17 cellular contexts compared by ENCODE assay signal in the genomic region with DNA sequence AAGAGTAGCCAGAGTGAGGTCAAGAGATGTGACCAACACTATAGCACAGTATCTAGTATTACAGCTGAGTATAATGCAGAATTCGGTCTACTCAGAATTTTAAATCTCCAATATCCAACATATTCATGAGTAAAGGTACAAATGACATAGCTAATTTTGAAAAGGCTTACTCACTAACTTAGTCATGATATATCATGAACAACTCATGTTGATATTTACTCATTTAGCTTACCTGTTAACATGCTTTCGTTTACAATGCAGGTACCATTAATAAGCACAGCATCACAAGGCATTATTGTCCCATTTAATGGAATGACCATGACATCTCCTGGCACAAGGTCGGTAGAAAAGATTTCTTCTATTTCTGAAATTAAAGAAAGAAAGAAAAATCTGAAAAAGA. TPM values are rescaled to one million over a fixed set of nuclear protein-coding genes. Genes with fewer than 3 reads are reported as not detected.
"Had no signal": no experiment of that assay in that cellular context is flagged by ENCODE, and none has a peak within 500 bp of the region (broad histone marks: within the 10 kb centered on the region; RNA-seq: fewer than 3 reads in every experiment).

No MANE protein-coding gene starts in this region.

- H3K9ac ChIP-seq: SK-N-SH had no signal

- H3K27me3 ChIP-seq: ascending aorta, SJSA1 had no signal

- H3K4me1 ChIP-seq: ascending aorta, SJSA1 had no signal

- H3K9me3 ChIP-seq: ascending aorta, SJSA1, SK-N-SH had no signal

- H3K4me3 ChIP-seq: ascending aorta, SJSA1 had no signal

- H3K27ac ChIP-seq: ascending aorta, SJSA1 had no signal

- ATAC-seq: activated CD8-positive, alpha-beta T cell treated with anti-CD3 and anti-CD28 coated beads, Interleukin-2, amount 10 ng/mL, durations not matched to agents 7 days and 5 days; Panc1 had no signal

- FAIRE-seq: TTC549 had no signal

- H3K4me2 ChIP-seq: SK-N-SH had no signal

- DNase-seq: activated CD4-positive, alpha-beta T cell treated with anti-CD3 and anti-CD28 coated beads, Interleukin-2, amount 10 ng/mL, durations not matched to agents 7 days and 5 days; activated CD4-positive, alpha-beta T cell treated with anti-CD3 and anti-CD28 coated beads, Interleukin-2, amount 50 U/mL, for 48 hours; activated CD8-positive, alpha-beta T cell treated with anti-CD3 and anti-CD28 coated beads, Interleukin-2, amount 10 ng/mL, durations not matched to agents 7 days and 5 days; activated gamma-delta T cell; activated naive CD4-positive, alpha-beta T cell treated with Interleukin-2 at 50 U/mL for 16 hours; activated naive CD8-positive, alpha-beta T cell treated with anti-CD3 and anti-CD28 coated beads, Interleukin-2, amount 10 ng/mL, durations not matched to agents 7 days and 5 days; activated T-cell treated with anti-CD3 and anti-CD28 coated beads, Interleukin-2, amount 50 U/mL, for 24 hours; amygdala; NCI-H2171; OCI-M1; RPMI8226; SHP77 treated with DMSO at 0.1 percent for 48 hours; SK-N-SH had no signal

RNA-seq across cellular contexts. Expression of gene GP5, which starts 50.8 kb away (rescaled TPM):
- total RNA-seq: SJSA1 had no signal
